8 cellular contexts compared by ENCODE assay signal in genomic region chr15:72375501-72375845, GRCh38. TPM values are rescaled to one million over a fixed set of nuclear protein-coding genes. Genes with fewer than 3 reads are reported as not detected.
A peak's percentile ranks its signal among the peaks of the same experiment; 100 is the strongest.
DNase-seq lines count a peak whose midpoint lies in the region; ATAC-seq and TF ChIP-seq lines count a peak whose summit lies in the region.

No MANE protein-coding gene starts in this region.

- peaks cover 0 to 12% of the 10 kb centered on the region in 2 donors for H3K27me3 Mint-ChIP-seq in CD8-positive, alpha-beta memory T cell

- peaks cover 50 to 68% (median 61%) of the 10 kb centered on the region in 3 donors for H3K4me1 Mint-ChIP-seq in CD8-positive, alpha-beta memory T cell

- H3K4me1 ChIP-seq in CD8-positive, alpha-beta memory T cell (ENCODE audit: insufficient read depth, low read length) = peaks cover 29% of the 10 kb centered on the region
- H3K4me1 ChIP-seq in adrenal gland (replicated peaks in 1 of 2) = peaks cover 7 to 51% of the 10 kb centered on the region in 2 donors
- H3K4me1 ChIP-seq in spleen = peaks cover 15 to 66% (median 56%) of the 10 kb centered on the region in 6 donors

- POLR2A ChIA-PET in CD8-positive, alpha-beta memory T cell (lab: Charles Lee) = interaction anchor here (0.7 to 2.0 kb wide), 5 partner anchors 86 to 257 kb away, joined by 4 to 34 read pairs (median 7); partner anchors contain the start of genes ARIH1, MYO9A, PKM and SENP8

- WGBS in adrenal gland, 4 donors = 0% methylated on average over 2 to 17 of the region's 17 CpGs
- 0 to 1% (median 1%) methylated on average over 7 to 17 of the region's 17 CpGs for WGBS in spleen, 5 donors

- H3K27ac ChIP-seq in CD8-positive, alpha-beta memory T cell (ENCODE audit: low read depth, low read length) = peak overlapping the region; percentile 88
- H3K27ac ChIP-seq in adrenal gland = peak overlapping the region; percentile 82 to 95 (median 87)
- H3K27ac ChIP-seq in spleen = peak overlapping the region; percentile 90 to 97 (median 96)

- H3K4me3 ChIP-seq in CD8-positive, alpha-beta memory T cell (ENCODE audit: low read length) = peak overlapping the region; percentile 80
- H3K4me3 ChIP-seq in adrenal gland = peak overlapping the region; percentile 70 to 80 (median 78)
- H3K4me3 ChIP-seq in iPS-18c (ENCODE audit: insufficient read depth, low read depth, low read length) = peak overlapping the region; percentile 89
- H3K4me3 ChIP-seq in spleen = peak overlapping the region; percentile 45 to 88 (median 72)

- CTCF ChIA-PET in CD8-positive, alpha-beta memory T cell (lab: Charles Lee) = interaction anchor here (1.0 to 1.9 kb wide), 7 partner anchors 9 to 151 kb away, joined by 3 to 6 read pairs (median 4); no protein-coding TSS in a partner anchor

- TF ChIP-seq POLR2A in adrenal gland (IDR thresholded peaks at IDR 0.05) = no peak
- no peak for TF ChIP-seq POLR2A in spleen (IDR thresholded peaks at IDR 0.05)

- ATAC-seq in GM21367 (IDR thresholded peaks at IDR 0.05; ENCODE audit: unreplicated experiment) = peak; percentile 41
- ATAC-seq in HG03558 (IDR thresholded peaks at IDR 0.05; ENCODE audit: extremely low read depth, unreplicated experiment) = peak; percentile 11

- no peak for DNase-seq in CD8-positive, alpha-beta memory T cell
- DNase-seq in adrenal gland = peak in 3 of 7 donors; percentile 49 to 61 (median 56)
- no peak for DNase-seq in spleen
- DNase-seq in stimulated activated CD4-positive, alpha-beta T cell treated with anti-CD3 and anti-CD28 coated beads, Interleukin-4, amount 100 ng/mL, for 24 hours = no peak
- DNase-seq in stimulated activated CD4-positive, alpha-beta T cell treated with anti-CD3 and anti-CD28 coated beads, Interleukin-2, amount 100 ng/mL, for 24 hours = no peak

- no peak for TF ChIP-seq CTCF in adrenal gland (IDR thresholded peaks at IDR 0.05)
- no peak for TF ChIP-seq CTCF in spleen (IDR thresholded peaks at IDR 0.05 in 8 of 11, conservative IDR thresholded peaks at IDR 0.05 in 3 of 11)

- H3K9me3 Mint-ChIP-seq in CD8-positive, alpha-beta memory T cell = no peaks in the 10 kb centered on the region

- peaks cover 0 to 29% (median 3%) of the 10 kb centered on the region in 3 donors for H3K36me3 Mint-ChIP-seq in CD8-positive, alpha-beta memory T cell

- peak overlapping the region; percentile 89 to 96 (median 93) for H3K4me3 Mint-ChIP-seq in CD8-positive, alpha-beta memory T cell

- peak overlapping the region; percentile 95 to 99 (median 97) for H3K27ac Mint-ChIP-seq in CD8-positive, alpha-beta memory T cell

- H3K36me3 ChIP-seq in CD8-positive, alpha-beta memory T cell (ENCODE audit: insufficient read depth, low read length) = no peaks in the 10 kb centered on the region
- H3K36me3 ChIP-seq in adrenal gland (replicated peaks in 1 of 2) (peaks cover 0 to 1% of the 10 kb centered on the region in 2 donors), spleen (peaks cover 0 to 15% (median 2%) of the 10 kb centered on the region in 6 donors)

- no peaks in the 10 kb centered on the region for H3K27me3 ChIP-seq in CD8-positive, alpha-beta memory T cell (ENCODE audit: insufficient read depth, low read length, poor library complexity, severe bottlenecking)
- no peaks in the 10 kb centered on the region for H3K27me3 ChIP-seq in adrenal gland
- H3K27me3 ChIP-seq in spleen (replicated peaks in 1 of 7) = no peaks in the 10 kb centered on the region

- no peaks in the 10 kb centered on the region for H3K9me3 ChIP-seq in CD8-positive, alpha-beta memory T cell (ENCODE audit: low read length)
- H3K9me3 ChIP-seq in adrenal gland (replicated peaks in 1 of 3) (no peaks in the 10 kb centered on the region), iPS-18c (ENCODE audit: control insufficient read depth, insufficient read depth, low read length) (no peaks in the 10 kb centered on the region), spleen (no peaks in the 10 kb centered on the region)

- intact Hi-C loops in adrenal gland (cut with DNase I) = no loop called here
- intact Hi-C loops in spleen (cut with DNase I; ENCODE audit: low total_unique reads) = no loop called here

RNA-seq across cellular contexts. Expression of gene HEXA, which starts 0.3 kb away (rescaled TPM):
- total RNA-seq in CD8-positive, alpha-beta memory T cell = 10 to 100 TPM; 75.0 to 80.5 TPM
- 83.0 TPM for polyA plus RNA-seq in CD8-positive, alpha-beta memory T cell
- total RNA-seq in adrenal gland (100 to 1,000 TPM in 7 of 8 donors, 10 to 100 TPM in 1; 82.2 to 219 (median 169) TPM), spleen (100 to 1,000 TPM; 109 to 172 (median 129) TPM)
- polyA plus RNA-seq in adrenal gland (100 to 1,000 TPM in 2 of 3 donors, 10 to 100 TPM in 1; 80.1 to 372 (median 289) TPM), spleen (100 to 1,000 TPM in 2 of 3 donors, 10 to 100 TPM in 1; 99.1 to 104 (median 103) TPM)

RNA-seq across cellular contexts. Expression of gene TMEM202, which starts 22.6 kb away (rescaled TPM):
- not detected for total RNA-seq in CD8-positive, alpha-beta memory T cell
- not detected for polyA plus RNA-seq in CD8-positive, alpha-beta memory T cell
- total RNA-seq in adrenal gland (not detected), spleen (not detected)
- polyA plus RNA-seq in adrenal gland (not detected), spleen (not detected)

RNA-seq across cellular contexts. Expression of gene CELF6, which starts 55.5 kb away (rescaled TPM):
- under 1 TPM; 0.53 to 0.68 TPM for total RNA-seq in CD8-positive, alpha-beta memory T cell
- not detected for polyA plus RNA-seq in CD8-positive, alpha-beta memory T cell
- total RNA-seq in adrenal gland (1 to 10 TPM; 1.2 to 4.1 (median 2.4) TPM), spleen (1 to 10 TPM; 1.7 to 7.5 (median 2.8) TPM)
- polyA plus RNA-seq in adrenal gland (10 to 100 TPM in 2 of 3 donors, 1 to 10 TPM in 1; 3.2 to 24.1 (median 12.1) TPM), spleen (1 to 10 TPM; 4.4 to 9.2 (median 8.1) TPM)
